7 cellular contexts compared by ENCODE assay signal in the genomic region with DNA sequence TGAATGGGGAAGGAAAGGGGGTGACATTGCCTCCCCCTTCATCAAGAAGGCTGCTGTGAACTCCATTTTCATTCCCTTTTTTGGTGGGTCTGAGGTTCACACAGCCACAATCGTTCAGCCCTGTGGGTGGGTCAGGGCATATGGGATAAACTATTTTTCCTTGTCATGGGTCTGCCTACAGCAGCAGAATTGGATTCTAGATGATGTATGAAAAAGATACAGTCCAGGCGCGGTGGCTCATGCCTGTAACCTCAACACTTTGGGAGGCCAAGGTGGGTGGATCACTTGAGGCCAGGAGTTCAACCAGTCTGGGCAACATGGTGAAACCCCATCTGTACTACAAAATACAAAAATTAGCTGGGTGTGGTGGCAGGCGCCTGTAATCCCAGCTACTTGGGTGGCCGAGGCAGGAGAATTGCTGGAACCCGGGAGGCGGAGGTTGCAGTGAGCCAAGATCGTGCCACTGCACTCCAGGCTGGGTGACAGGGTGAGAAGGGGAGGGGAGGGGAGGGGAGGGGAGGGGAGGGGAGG.
A peak's percentile ranks its signal among the peaks of the same experiment; 100 is the strongest.
DNase-seq lines count a peak whose midpoint lies in the region; ATAC-seq, FAIRE-seq and TF ChIP-seq lines count a peak whose summit lies in the region.
"Not testable (repeated sequence)": the region's sequence is repeated elsewhere in the genome, so short reads cannot be mapped to it uniquely, and the experiment has no call there.

No MANE protein-coding gene starts in this region.

- dilution Hi-C loops in keratinocyte (cut with MboI; ENCODE audit: extremely low pct_ligation_motif_present, low sequenced_read_pairs) = not testable (repeated sequence)

- H4K20me1 ChIP-seq in keratinocyte (ENCODE audit: control insufficient read depth, extremely low read depth, insufficient read depth, low read length) = not testable (repeated sequence)

- ATAC-seq in heart left ventricle = not testable (repeated sequence)

- not testable (repeated sequence) for TF ChIP-seq CTCF in AG10803 (conservative IDR thresholded peaks at IDR 0.05; ENCODE audit: low read length); bronchial epithelial cell (IDR thresholded peaks at IDR 0.05; ENCODE audit: insufficient read depth, low read length, severe bottlenecking); heart left ventricle (IDR thresholded peaks at IDR 0.05); keratinocyte (optimal IDR thresholded peaks at IDR 0.05 in 1 of 3, IDR thresholded peaks at IDR 0.05 in 1 of 3, conservative IDR thresholded peaks at IDR 0.05 in 1 of 3; ENCODE audit: extremely low read depth in 1 of 3, insufficient read depth in 2 of 3, low read length in 3 of 3); spleen (IDR thresholded peaks at IDR 0.05 in 8 of 11, conservative IDR thresholded peaks at IDR 0.05 in 3 of 11)

- not testable (repeated sequence) for H3K36me3 ChIP-seq in SJSA1; bronchial epithelial cell (ENCODE audit: control insufficient read depth, insufficient read depth, low read length); heart left ventricle; keratinocyte (ENCODE audit: control insufficient read depth in 2 of 2, extremely low read depth in 1 of 2, insufficient read depth in 2 of 2, low read length in 2 of 2); spleen

- TF ChIP-seq POLR2A in heart left ventricle (IDR thresholded peaks at IDR 0.05); spleen (IDR thresholded peaks at IDR 0.05): not testable (repeated sequence)

- FAIRE-seq in bronchial epithelial cell (lab: Jason Lieb, UNC) = peak; percentile 43
- FAIRE-seq in keratinocyte (lab: Jason Lieb, UNC) = not testable (repeated sequence)

- not testable (repeated sequence) for H3K9me1 ChIP-seq in keratinocyte (ENCODE audit: control insufficient read depth, extremely low read depth, insufficient read depth, low read length)

- H3K9ac ChIP-seq in keratinocyte (ENCODE audit: control insufficient read depth, extremely low read depth, insufficient read depth, low read length) = not testable (repeated sequence)

- intact Hi-C loops in heart left ventricle (cut with DNase I) = loop anchor here in 3 of 10 donors (5.0 to 10.0 kb wide), 3 partner anchors 158 to 183 kb away; no protein-coding TSS in a partner anchor
- intact Hi-C loops in posterior vena cava (cut with DNase I); spleen (cut with DNase I; ENCODE audit: low total_unique reads): not testable (repeated sequence)

- H3K27ac ChIP-seq in SJSA1 (peak overlapping the region; percentile 89), heart left ventricle (peak overlapping the region in 10 of 12 donors; percentile 8 to 95 (median 78))
- not testable (repeated sequence) for H3K27ac ChIP-seq in keratinocyte (ENCODE audit: control insufficient read depth, insufficient read depth, low read length); spleen

- H3K4me3 ChIP-seq in AG10803 (ENCODE audit: low read length); SJSA1; bronchial epithelial cell (ENCODE audit: low read depth, low read length); heart left ventricle; keratinocyte (ENCODE audit: control insufficient read depth in 2 of 3, extremely low read depth in 1 of 3, insufficient read depth in 2 of 3, low read depth in 1 of 3, low read length in 3 of 3); spleen: not testable (repeated sequence)

- H3K27me3 ChIP-seq in SJSA1 (replicated peaks); bronchial epithelial cell (ENCODE audit: control insufficient read depth, insufficient read depth, low read length); keratinocyte (ENCODE audit: control insufficient read depth, extremely low read depth, insufficient read depth, low read length): not testable (repeated sequence)
- H3K27me3 ChIP-seq in heart left ventricle (peaks cover 0 to 12% (median 0%) of the 10 kb centered on the region in 9 donors), spleen (replicated peaks in 1 of 7) (peaks cover 0 to 62% (median 0%) of the 10 kb centered on the region in 7 donors)

- peak overlapping the region; percentile 35 for H3K4me2 ChIP-seq in keratinocyte (ENCODE audit: control insufficient read depth, extremely low read depth, insufficient read depth, low read depth, low read length)

- DNase-seq in AG10803 (ENCODE audit: low read depth) (peak; percentile 21), SJSA1 (ENCODE audit: low read depth in 1 of 2, low spot score in 2 of 2) (peak; percentile 90 to 94), posterior vena cava (ENCODE audit: low spot score) (peak; percentile 35), spleen (peak; percentile 19)
- DNase-seq in bronchial epithelial cell (ENCODE audit: low read depth); heart left ventricle; keratinocyte (ENCODE audit: low read depth, low spot score): not testable (repeated sequence)

- H3K4me1 ChIP-seq in SJSA1 (replicated peaks) (peaks cover 62% of the 10 kb centered on the region), heart left ventricle (peaks cover 0 to 62% (median 26%) of the 10 kb centered on the region in 12 donors), keratinocyte (ENCODE audit: control insufficient read depth, extremely low read depth, insufficient read depth, low read length) (peaks cover 55% of the 10 kb centered on the region), spleen (peaks cover 0 to 20% (median 11%) of the 10 kb centered on the region in 6 donors)

- 61 to 71% (median 70%) methylated on average over 8 of the region's 8 CpGs for WGBS in heart left ventricle, 4 donors
- WGBS in spleen, 5 donors = 70 to 94% (median 79%) methylated on average over 5 to 8 of the region's 8 CpGs

- H3K79me2 ChIP-seq in keratinocyte (ENCODE audit: control insufficient read depth, insufficient read depth, low read length) = not testable (repeated sequence)

- H3K9me3 ChIP-seq in SJSA1 (replicated peaks); heart left ventricle; keratinocyte (ENCODE audit: control insufficient read depth, low read depth, low read length); spleen: not testable (repeated sequence)

- H2AFZ ChIP-seq in keratinocyte (ENCODE audit: control insufficient read depth, low read length) = not testable (repeated sequence)
